8 cellular contexts compared by ENCODE assay signal in the genomic region with DNA sequence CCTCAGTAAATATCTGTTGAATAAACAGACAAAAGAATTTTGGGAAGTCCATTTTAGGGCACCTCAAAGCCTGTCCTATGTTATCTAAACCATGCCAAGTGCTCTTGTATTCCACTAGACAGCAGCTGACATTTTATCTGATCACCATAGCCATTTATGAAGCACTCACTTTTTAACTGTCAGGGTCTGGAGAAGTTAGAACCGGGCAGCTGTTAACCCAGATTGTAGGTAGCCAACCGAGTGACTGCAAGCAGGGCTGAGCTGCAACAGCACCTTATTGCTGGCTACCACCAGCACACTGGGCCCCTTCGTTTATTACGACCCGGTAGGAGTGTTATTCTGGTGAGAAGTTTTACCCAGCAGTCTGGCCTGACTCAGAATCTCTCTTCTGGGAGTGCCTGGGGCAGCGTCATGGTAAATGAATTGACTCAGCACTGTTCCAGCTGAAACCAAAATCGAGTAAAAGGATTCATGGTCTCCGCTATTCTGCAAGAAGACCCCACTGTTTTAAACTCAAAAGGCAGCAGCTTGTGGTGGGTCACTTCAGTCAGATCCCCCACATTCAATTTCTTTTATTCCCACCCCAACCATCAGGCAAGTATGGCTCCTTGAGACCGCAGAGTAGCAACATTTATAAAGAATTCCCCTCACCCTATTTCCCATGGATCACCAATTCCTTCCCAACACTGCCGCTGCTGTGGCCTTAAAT. TPM values are rescaled to one million over a fixed set of nuclear protein-coding genes. Genes with fewer than 3 reads are reported as not detected.
DNase-seq lines count a peak whose midpoint lies in the region; ATAC-seq and TF ChIP-seq lines count a peak whose summit lies in the region.

No MANE protein-coding gene starts in this region.

- in situ Hi-C loops in brain microvascular endothelial cell (cut with HindIII; ENCODE audit: low pct_ligation_motif_present, low sequenced_read_pairs), result no loop called here

- peak overlapping the region; percentile 89 for H3K27ac ChIP-seq in CD8-positive, alpha-beta memory T cell (ENCODE audit: low read depth, low read length)
- H3K27ac ChIP-seq in PC-3 (ENCODE audit: low read length) (peak overlapping the region; percentile 67), brain microvascular endothelial cell (peak overlapping the region; percentile 95), muscle layer of duodenum (ENCODE audit: low read length) (peak overlapping the region; percentile 98), tibial nerve (peak overlapping the region in 2 of 4 donors; percentile 99)

- no peak overlapping the region for H2AFZ ChIP-seq in PC-3 (ENCODE audit: low read length)

- peaks cover 0 to 4% of the 10 kb centered on the region in 2 donors for H3K27me3 Mint-ChIP-seq in CD8-positive, alpha-beta memory T cell

- TF ChIP-seq EP300 in tibial nerve (IDR thresholded peaks at IDR 0.05), result no peak

- peak overlapping the region; percentile 84 for H3K4me2 ChIP-seq in PC-3 (ENCODE audit: low read length)

- no peak for DNase-seq in CD8-positive, alpha-beta memory T cell
- DNase-seq in PC-3 (peak; percentile 84), brain microvascular endothelial cell (peak; percentile 72), tibial nerve (ENCODE audit: low spot score in 2 of 2) (no peak), NCI-H345 treated with DMSO at 0.1 percent for 48 hours (lab: John Stamatoyannopoulos, UW; ENCODE audit: unreplicated experiment) (no peak), A172 (ENCODE audit: low spot score) (no peak)

- CTCF ChIA-PET in CD8-positive, alpha-beta memory T cell (lab: Charles Lee), result interaction anchor here (1.1 to 2.6 kb wide), 5 partner anchors 10 to 40 kb away, joined by 3 to 9 read pairs (median 4); no protein-coding TSS in a partner anchor
- CTCF ChIA-PET in PC-3 (lab: Charles Lee), result no interaction called here

- H3K36me3 Mint-ChIP-seq in CD8-positive, alpha-beta memory T cell, result peaks cover 0 to 34% (median 2%) of the 10 kb centered on the region in 3 donors

- no peaks in the 10 kb centered on the region for H3K27me3 ChIP-seq in CD8-positive, alpha-beta memory T cell (ENCODE audit: insufficient read depth, low read length, poor library complexity, severe bottlenecking)
- no peaks in the 10 kb centered on the region for H3K27me3 ChIP-seq in PC-3 (ENCODE audit: low read length)
- no peaks in the 10 kb centered on the region for H3K27me3 ChIP-seq in brain microvascular endothelial cell (replicated peaks)
- no peaks in the 10 kb centered on the region for H3K27me3 ChIP-seq in muscle layer of duodenum (ENCODE audit: low read depth, low read length)
- no peaks in the 10 kb centered on the region for H3K27me3 ChIP-seq in tibial nerve

- peaks cover 7% of the 10 kb centered on the region for H3K36me3 ChIP-seq in CD8-positive, alpha-beta memory T cell (ENCODE audit: insufficient read depth, low read length)
- H3K36me3 ChIP-seq in PC-3 (ENCODE audit: low read depth, low read length) (peaks cover 19% of the 10 kb centered on the region), brain microvascular endothelial cell (replicated peaks) (peaks cover 3% of the 10 kb centered on the region), muscle layer of duodenum (ENCODE audit: control insufficient read depth in 1 of 2, insufficient read depth in 2 of 2, low read length in 2 of 2) (peaks cover 5 to 7% of the 10 kb centered on the region in 2 donors), tibial nerve (no peaks in the 10 kb centered on the region)

- peaks cover 88 to 94% (median 93%) of the 10 kb centered on the region in 3 donors for H3K4me1 Mint-ChIP-seq in CD8-positive, alpha-beta memory T cell

- peaks cover 12% of the 10 kb centered on the region for H3F3A ChIP-seq in PC-3 (ENCODE audit: low read length, unreplicated experiment)

- POLR2A ChIA-PET in CD8-positive, alpha-beta memory T cell (lab: Charles Lee), result interaction anchor here (0.8 kb wide), 1 partner anchor 42 kb away, joined by 3 read pairs; a partner anchor contains a TSS
- POLR2A ChIA-PET in PC-3 (lab: Charles Lee; ENCODE audit: unreplicated experiment), result interaction anchor here (0.7 kb wide), 1 partner anchor 651 kb away, joined by 5 read pairs; no protein-coding TSS in a partner anchor

- peaks cover 48% of the 10 kb centered on the region for H4K20me1 ChIP-seq in PC-3 (ENCODE audit: low read length)

- H3K9me2 ChIP-seq in PC-3 (replicated peaks; ENCODE audit: low read length), result no peaks in the 10 kb centered on the region

- BruUV-seq in PC-3 (replicated peaks; lab: Mats Ljungman, UMichigan), result no TSS peak

- TF ChIP-seq CTCF in PC-3 (conservative IDR thresholded peaks at IDR 0.05; ENCODE audit: low read depth, low read length) (no peak), brain microvascular endothelial cell (IDR thresholded peaks at IDR 0.05; ENCODE audit: low read depth, low read length, missing control alignments) (no peak), tibial nerve (IDR thresholded peaks at IDR 0.05) (no peak)

- no peaks in the 10 kb centered on the region for H3K9me3 ChIP-seq in CD8-positive, alpha-beta memory T cell (ENCODE audit: low read length)
- H3K9me3 ChIP-seq in PC-3 (ENCODE audit: low read length), result no peaks in the 10 kb centered on the region
- no peaks in the 10 kb centered on the region for H3K9me3 ChIP-seq in muscle layer of duodenum (ENCODE audit: control insufficient read depth in 1 of 2, low read length in 2 of 2)
- no peaks in the 10 kb centered on the region for H3K9me3 ChIP-seq in tibial nerve

- peak; percentile 43 for ATAC-seq in PC-3
- no peak for ATAC-seq in GM21576 (IDR thresholded peaks at IDR 0.05; ENCODE audit: unreplicated experiment)

- H3K4me3 Mint-ChIP-seq in CD8-positive, alpha-beta memory T cell, result peak overlapping the region; percentile 95 to 99 (median 99)

- H3K79me2 ChIP-seq in PC-3 (ENCODE audit: low read length), result peaks cover 88% of the 10 kb centered on the region

- H3K9me3 Mint-ChIP-seq in CD8-positive, alpha-beta memory T cell, result no peaks in the 10 kb centered on the region

- peak overlapping the region; percentile 92 to 99 (median 98) for H3K27ac Mint-ChIP-seq in CD8-positive, alpha-beta memory T cell

- 30 to 33% methylated on average over 10 of the region's 10 CpGs for WGBS in tibial nerve, 2 donors

- H3K4me3 ChIP-seq in CD8-positive, alpha-beta memory T cell (ENCODE audit: low read length), result peak overlapping the region; percentile 83
- H3K4me3 ChIP-seq in PC-3 (ENCODE audit: low read length) (peak overlapping the region; percentile 90), brain microvascular endothelial cell (ENCODE audit: low read depth, low read length) (peak overlapping the region; percentile 93), muscle layer of duodenum (ENCODE audit: low read depth in 1 of 2, low read length in 2 of 2) (peak overlapping the region; percentile 86 to 89), tibial nerve (peak overlapping the region in 3 of 4 donors; percentile 97 to 98 (median 98))

- intact Hi-C loops in PC-3 (cut with micrococcal nuclease), result loop anchor here (10.0 kb wide), 1 partner anchor 624 kb away; a partner anchor contains a TSS

- TF ChIP-seq POLR2A in tibial nerve (IDR thresholded peaks at IDR 0.05), result no peak

- peaks cover 83% of the 10 kb centered on the region for H3K4me1 ChIP-seq in CD8-positive, alpha-beta memory T cell (ENCODE audit: insufficient read depth, low read length)
- H3K4me1 ChIP-seq in PC-3 (ENCODE audit: insufficient read depth, low read length), result peaks cover 54% of the 10 kb centered on the region
- H3K4me1 ChIP-seq in muscle layer of duodenum (ENCODE audit: control insufficient read depth in 1 of 2, insufficient read depth in 2 of 2, low read length in 2 of 2), result peaks cover 61 to 80% of the 10 kb centered on the region in 2 donors
- H3K4me1 ChIP-seq in tibial nerve, result peaks cover 0 to 84% (median 47%) of the 10 kb centered on the region in 4 donors

- peak overlapping the region; percentile 91 for H3K9ac ChIP-seq in PC-3 (ENCODE audit: low read length)

RNA-seq across cellular contexts. Expression of a gene that starts 1.7 kb away (rescaled TPM):
- 100 to 1,000 TPM; 160 to 183 TPM for total RNA-seq in CD8-positive, alpha-beta memory T cell
- polyA plus RNA-seq in CD8-positive, alpha-beta memory T cell, result 176 TPM
- total RNA-seq in PC-3 (2014; rRNA removed), result 118 and 119 TPM in 2 replicates
- 10 to 100 TPM; 58.8 to 86.7 (median 77.3) TPM for total RNA-seq in tibial nerve
- total RNA-seq in A172 (2014; rRNA removed; shearing (Covaris generic)), result 58.9 and 59.1 TPM in 2 replicates

RNA-seq across cellular contexts. Expression of a gene that starts 42.2 kb away (rescaled TPM):
- total RNA-seq in CD8-positive, alpha-beta memory T cell, result 10 to 100 TPM; 20.2 to 23.6 TPM
- 26.9 TPM for polyA plus RNA-seq in CD8-positive, alpha-beta memory T cell
- total RNA-seq in PC-3 (2014; rRNA removed) (53.8 and 59.1 TPM in 2 replicates), tibial nerve (10 to 100 TPM; 26.4 to 36.7 (median 35.5) TPM)
- total RNA-seq in A172 (2014; rRNA removed; shearing (Covaris generic)), result 46.3 and 48.7 TPM in 2 replicates

Comparison
In these comparisons a context has a peak if more than half of its experiments do, and no peak if none do; other contexts are left out.
1. DNase-seq: peak in PC-3 (single experiment) and brain microvascular endothelial cell (single experiment); none in CD8-positive, alpha-beta memory T cell (0 of 5), tibial nerve (0 of 2), NCI-H345 treated with DMSO at 0.1 percent for 48 hours (single experiment) and A172 (single experiment).
2. Peak in every context shown above with its lines, with median percentiles within 50 percentile points of each other: H3K4me3 ChIP-seq.